20 cellular contexts compared by ENCODE assay signal in the genomic region with DNA sequence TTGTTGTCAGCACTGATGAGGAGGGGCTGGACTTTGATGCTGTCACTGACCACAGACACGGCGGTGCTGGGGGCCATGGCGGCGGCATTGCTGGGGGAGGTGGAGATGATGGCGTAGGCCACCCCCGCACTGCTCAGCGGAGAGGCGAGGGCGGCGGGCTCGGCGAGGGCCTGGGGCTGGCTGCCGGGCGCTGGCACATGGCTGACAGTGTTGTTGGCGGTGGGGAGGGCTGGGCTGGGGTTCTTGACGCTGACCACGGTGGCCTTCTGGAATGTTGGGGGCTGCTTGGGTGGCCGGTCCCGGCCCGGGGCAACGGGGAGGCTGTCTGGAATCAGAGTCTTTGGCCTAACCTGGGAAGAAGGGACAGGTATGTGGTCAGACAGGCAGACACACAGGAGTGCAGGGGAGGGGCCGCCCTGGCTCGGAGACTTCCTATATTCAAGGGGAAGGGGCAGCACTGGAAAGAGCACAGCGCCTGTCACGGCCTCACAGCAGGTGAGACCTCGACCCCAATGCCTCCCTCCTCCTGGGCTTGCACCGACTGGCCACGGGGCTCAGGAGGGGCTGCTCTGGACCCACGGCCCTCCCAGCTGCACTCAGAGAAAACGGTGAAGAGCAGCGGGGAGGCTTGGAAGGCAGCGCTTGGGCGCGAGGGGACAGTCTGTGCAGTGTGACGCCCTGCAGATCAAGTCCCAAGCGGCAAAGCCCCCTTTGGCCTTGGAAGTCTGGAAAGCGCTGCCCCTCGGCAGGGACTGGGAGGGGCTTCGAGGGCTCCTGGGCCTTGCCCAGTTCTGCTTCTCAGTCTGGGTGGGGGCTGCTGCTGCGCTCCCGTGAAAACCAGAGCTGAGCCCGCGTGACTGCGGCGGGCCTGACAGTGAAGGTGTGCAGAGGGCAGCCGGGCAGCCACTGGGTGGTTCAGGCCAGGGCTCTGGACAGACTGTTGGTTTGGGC.
"Had no signal": no experiment of that assay in that cellular context is flagged by ENCODE, and none has a peak within 500 bp of the region (broad histone marks: within the 10 kb centered on the region; RNA-seq: fewer than 3 reads in every experiment).

No MANE protein-coding gene starts in this region.

- ATAC-seq: activated CD4-positive, alpha-beta T cell treated with anti-CD3 and anti-CD28 coated beads for 36 hours; left cardiac atrium; mucosa of descending colon; naive thymus-derived CD4-positive, alpha-beta T cell; T-cell had no signal

- H3K27ac ChIP-seq: neutrophil, upper lobe of left lung had no signal

- H3K4me1 Mint-ChIP-seq: activated CD4-positive, alpha-beta memory T cell treated with anti-CD3 and anti-CD28 coated beads, Interleukin-2, amount 10 ng/mL, durations not matched to agents 7 days and 5 days; activated CD4-positive, alpha-beta T cell treated with anti-CD3 and anti-CD28 coated beads for 36 hours; brain; central memory CD8-positive, alpha-beta T cell; immature natural killer cell; memory B cell; T-cell had no signal

- DNase-seq: activated CD4-positive, alpha-beta memory T cell treated with anti-CD3 and anti-CD28 coated beads, Interleukin-2, amount 10 ng/mL, durations not matched to agents 7 days and 5 days; activated CD4-positive, alpha-beta T cell treated with anti-CD3 and anti-CD28 coated beads for 36 hours; activated gamma-delta T cell; activated T-cell treated with anti-CD3 and anti-CD28 coated beads, Interleukin-2, amount 50 U/mL, for 24 hours; effector CD8-positive, alpha-beta T cell; foreskin fibroblast; immature natural killer cell; left cardiac atrium; naive thymus-derived CD4-positive, alpha-beta T cell; T-cell; T-helper 9 cell; upper lobe of left lung had no signal

- H3K4me2 ChIP-seq: smooth muscle cell had no signal

- H3K4me3 Mint-ChIP-seq: activated CD4-positive, alpha-beta memory T cell treated with anti-CD3 and anti-CD28 coated beads, Interleukin-2, amount 10 ng/mL, durations not matched to agents 7 days and 5 days; activated CD4-positive, alpha-beta T cell treated with anti-CD3 and anti-CD28 coated beads for 36 hours; activated naive CD8-positive, alpha-beta T cell; activated T-cell treated with anti-CD3 and anti-CD28 coated beads, Interleukin-2, amount 50 U/mL, for 24 hours; brain; central memory CD8-positive, alpha-beta T cell; immature natural killer cell; memory B cell; naive thymus-derived CD4-positive, alpha-beta T cell; stimulated activated naive CD8-positive, alpha-beta T cell treated with anti-CD3 and anti-CD28 coated beads, Interleukin-15, Interleukin-2, amounts not matched to agents 100 ng/mL and 50 ng/mL, for 24 hours; T-cell had no signal

- H3K36me3 ChIP-seq: neutrophil, upper lobe of left lung had no signal

- H3K9me3 Mint-ChIP-seq: activated CD4-positive, alpha-beta memory T cell treated with anti-CD3 and anti-CD28 coated beads, Interleukin-2, amount 10 ng/mL, durations not matched to agents 7 days and 5 days; central memory CD8-positive, alpha-beta T cell had no signal

- H3K4me3 ChIP-seq: mucosa of descending colon, smooth muscle cell, upper lobe of left lung had no signal

- H3K27me3 Mint-ChIP-seq: stimulated activated naive CD8-positive, alpha-beta T cell treated with anti-CD3 and anti-CD28 coated beads, Interleukin-15, Interleukin-2, amounts not matched to agents 100 ng/mL and 50 ng/mL, for 24 hours had no signal

- H3K27me3 ChIP-seq: neutrophil, upper lobe of left lung had no signal

- H3K36me3 Mint-ChIP-seq: activated naive CD8-positive, alpha-beta T cell; immature natural killer cell; memory B cell; T-cell had no signal

- H3K4me1 ChIP-seq: upper lobe of left lung had no signal

- H3K27ac Mint-ChIP-seq: activated CD4-positive, alpha-beta memory T cell treated with anti-CD3 and anti-CD28 coated beads, Interleukin-2, amount 10 ng/mL, durations not matched to agents 7 days and 5 days; activated CD4-positive, alpha-beta T cell treated with anti-CD3 and anti-CD28 coated beads for 36 hours; activated naive CD8-positive, alpha-beta T cell; activated T-cell treated with anti-CD3 and anti-CD28 coated beads, Interleukin-2, amount 50 U/mL, for 24 hours; immature natural killer cell; memory B cell; naive thymus-derived CD4-positive, alpha-beta T cell; stimulated activated naive CD8-positive, alpha-beta T cell treated with anti-CD3 and anti-CD28 coated beads, Interleukin-15, Interleukin-2, amounts not matched to agents 100 ng/mL and 50 ng/mL, for 24 hours; T-cell had no signal

- H3K9me3 ChIP-seq: mucosa of descending colon, neutrophil had no signal
